ENCODE assay signal across 26 cellular contexts in genomic region chr15:55739641-55740040, GRCh38. TPM values are rescaled to one million over a fixed set of nuclear protein-coding genes. Genes with fewer than 3 reads are reported as not detected.
DNase-seq lines count a peak whose midpoint lies in the region; ATAC-seq and TF ChIP-seq lines count a peak whose summit lies in the region.
"Had no signal": no experiment of that assay in that cellular context is flagged by ENCODE, and none has a peak within 500 bp of the region (broad histone marks: within the 10 kb centered on the region; RNA-seq: fewer than 3 reads in every experiment).

No MANE protein-coding gene starts in this region.

- peak overlapping the region; percentile 19 for H3K27ac Mint-ChIP-seq in neural crest cell (ENCODE audit: unreplicated experiment)
- H3K27ac Mint-ChIP-seq: CD8-positive, alpha-beta T cell had no signal

- peaks cover 45% of the 10 kb centered on the region for H3K4me1 Mint-ChIP-seq in neural crest cell

- H3K9me3 Mint-ChIP-seq in neural crest cell, result no peaks in the 10 kb centered on the region
- H3K9me3 Mint-ChIP-seq: CD8-positive, alpha-beta T cell had no signal

- H2AFZ ChIP-seq in hepatocyte, result no peak overlapping the region
- H2AFZ ChIP-seq: PC-9 had no signal

- H3K79me2 ChIP-seq in hepatocyte, result peaks cover 25% of the 10 kb centered on the region

- H4K20me1 ChIP-seq in hepatocyte (ENCODE audit: insufficient read depth, poor library complexity, severe bottlenecking), result no peaks in the 10 kb centered on the region

- peaks cover 6% of the 10 kb centered on the region for H3K36me3 Mint-ChIP-seq in neural crest cell (ENCODE audit: low read depth)
- H3K36me3 Mint-ChIP-seq: CD8-positive, alpha-beta T cell had no signal

- H3K27me3 Mint-ChIP-seq in neural crest cell (ENCODE audit: low read depth), result peaks cover 3% of the 10 kb centered on the region

- peak overlapping the region; percentile 86 for H3K4me2 ChIP-seq in hepatocyte

- no peaks in the 10 kb centered on the region for H3K36me3 ChIP-seq in cardiac muscle cell
- H3K36me3 ChIP-seq in hepatocyte (replicated peaks; ENCODE audit: insufficient read depth, low read depth), result no peaks in the 10 kb centered on the region
- H3K36me3 ChIP-seq in thyroid gland, result no peaks in the 10 kb centered on the region
- H3K36me3 ChIP-seq in prostate gland, result no peaks in the 10 kb centered on the region

- H3K4me3 ChIP-seq in cardiac muscle cell (peak overlapping the region; percentile 99), right cardiac atrium (ENCODE audit: low read length) (no peak overlapping the region), hepatocyte (no peak overlapping the region), thyroid gland (replicated peaks in 1 of 3) (no peak overlapping the region), prostate gland (no peak overlapping the region)
- H3K4me3 ChIP-seq: PC-9 had no signal

- H3K9me3 ChIP-seq in cardiac muscle cell (ENCODE audit: low read depth), result no peaks in the 10 kb centered on the region
- H3K9me3 ChIP-seq in right cardiac atrium (ENCODE audit: control insufficient read depth, low read length), result no peaks in the 10 kb centered on the region
- H3K9me3 ChIP-seq in hepatocyte (ENCODE audit: low read depth), result no peaks in the 10 kb centered on the region
- no peaks in the 10 kb centered on the region for H3K9me3 ChIP-seq in thyroid gland
- no peaks in the 10 kb centered on the region for H3K9me3 ChIP-seq in prostate gland

- no peak for ATAC-seq in right cardiac atrium
- ATAC-seq: CD8-positive, alpha-beta T cell; HepG2 had no signal

- H3K4me3 Mint-ChIP-seq in neural crest cell, result no peak overlapping the region
- H3K4me3 Mint-ChIP-seq: CD8-positive, alpha-beta T cell had no signal

- no peak for TF ChIP-seq POLR2A in thyroid gland (IDR thresholded peaks at IDR 0.05)
- TF ChIP-seq POLR2A in prostate gland (IDR thresholded peaks at IDR 0.05), result no peak

- WGBS in right cardiac atrium, result 99% methylated on average over 1 of the region's 1 CpG
- 91% methylated on average over 1 of the region's 1 CpG for WGBS in hepatocyte (ENCODE audit: low lambda C conversion rate, missing lambda C conversion rate)
- WGBS in thyroid gland, 2 donors, result 63 to 66% methylated on average over 1 of the region's 1 CpG
- 96% methylated on average over 1 of the region's 1 CpG for WGBS in prostate gland

- TF ChIP-seq CTCF in cardiac muscle cell (IDR thresholded peaks at IDR 0.05; ENCODE audit: low read depth, low read length) (no peak), hepatocyte (IDR thresholded peaks at IDR 0.05; ENCODE audit: poor library complexity) (no peak), neural crest cell (conservative IDR thresholded peaks at IDR 0.05) (no peak), thyroid gland (IDR thresholded peaks at IDR 0.05) (no peak), prostate gland (IDR thresholded peaks at IDR 0.05) (no peak)

- no peaks in the 10 kb centered on the region for H3K9me2 ChIP-seq in hepatocyte (replicated peaks; ENCODE audit: insufficient read depth)

- H3K27me3 ChIP-seq in cardiac muscle cell (no peaks in the 10 kb centered on the region), right cardiac atrium (ENCODE audit: control insufficient read depth, insufficient read depth) (no peaks in the 10 kb centered on the region), hepatocyte (no peaks in the 10 kb centered on the region), thyroid gland (no peaks in the 10 kb centered on the region), prostate gland (replicated peaks; ENCODE audit: insufficient read depth) (peaks cover 3% of the 10 kb centered on the region)

- DNase-seq in cardiac muscle cell (ENCODE audit: low read depth in 1 of 2, low spot score in 1 of 2), result no peak
- no peak for DNase-seq in right cardiac atrium
- no peak for DNase-seq in hepatocyte (ENCODE audit: low spot score)
- no peak for DNase-seq in neural crest cell (ENCODE audit: low read depth, low spot score)
- no peak for DNase-seq in thyroid gland
- DNase-seq in prostate gland (ENCODE audit: low spot score), result no peak
- no peak for DNase-seq in NCI-H748 treated with DMSO at 0.1 percent for 48 hours (lab: John Stamatoyannopoulos, UW)
- no peak for DNase-seq in stimulated activated CD4-positive, alpha-beta T cell treated with anti-CD3 and anti-CD28 coated beads, Interleukin-4, amount 100 ng/mL, for 1 hour
- DNase-seq: 8988T; AML-193; C1 segment of cervical spinal cord; Calu3; CD8-positive, alpha-beta T cell; GOT3; HCEC 1CT; MM.1S; NCI-H1092; NCI-H1436; NCI-H187 treated with DMSO at 0.1 percent for 48 hours; NCI-H2107; NCI-H2227 treated with DMSO at 0.1 percent for 48 hours; NCI-H510A; PC-9; RPMI8226; SHP77 treated with DMSO at 0.1 percent for 48 hours had no signal

- H3K27ac ChIP-seq in cardiac muscle cell, result peak overlapping the region; percentile 95
- H3K27ac ChIP-seq in right cardiac atrium (ENCODE audit: low read length), result no peak overlapping the region
- H3K27ac ChIP-seq in hepatocyte, result no peak overlapping the region
- H3K27ac ChIP-seq in thyroid gland, result peak overlapping the region; percentile 50 to 79 (median 53)
- no peak overlapping the region for H3K27ac ChIP-seq in prostate gland
- H3K27ac ChIP-seq: PC-9 had no signal

- intact Hi-C loops in right cardiac atrium (cut with DNase I) (no loop called here), thyroid gland (cut with DNase I) (loop anchor here (10.0 kb wide), 1 partner anchor 85 kb away; no protein-coding TSS in a partner anchor), prostate gland (cut with DNase I) (no loop called here)

- peaks cover 63% of the 10 kb centered on the region for H3K4me1 ChIP-seq in cardiac muscle cell (ENCODE audit: low read depth)
- no peaks in the 10 kb centered on the region for H3K4me1 ChIP-seq in right cardiac atrium (ENCODE audit: control insufficient read depth, insufficient read depth, low read length)
- H3K4me1 ChIP-seq in hepatocyte (ENCODE audit: insufficient read depth), result peaks cover 12% of the 10 kb centered on the region
- peaks cover 32 to 44% of the 10 kb centered on the region in 2 donors for H3K4me1 ChIP-seq in thyroid gland
- H3K4me1 ChIP-seq in prostate gland (replicated peaks), result no peaks in the 10 kb centered on the region

RNA-seq across cellular contexts. Expression of gene PRTG, which starts 3.3 kb away (rescaled TPM):
- total RNA-seq in cardiac muscle cell (48.0 and 93.8 TPM in 2 replicates), right cardiac atrium (1 to 10 TPM in 1 of 4 donors, under 1 TPM in 3; 0.58 to 1.4 (median 0.62) TPM), hepatocyte (10.8 and 19.0 TPM in 2 replicates), neural crest cell (322 and 334 TPM in 2 replicates), thyroid gland (100 to 1,000 TPM in 1 of 4 donors, 10 to 100 TPM in 3; 40.3 to 146 (median 89.0) TPM), prostate gland (1 to 10 TPM; 6.1 to 9.4 TPM)
- polyA plus RNA-seq in cardiac muscle cell (16.1 and 24.7 TPM in 2 replicates), right cardiac atrium (0.23 TPM), hepatocyte (6.6 and 7.8 TPM in 2 replicates)
- total RNA-seq: CD8-positive, alpha-beta T cell had no signal

Comparison
In these comparisons a context has a peak if more than half of its experiments do, and no peak if none do; other contexts are left out.
1. H3K27ac ChIP-seq: peak in cardiac muscle cell (single experiment) and thyroid gland (3 of 3); none in right cardiac atrium (single experiment), hepatocyte (single experiment) and prostate gland (0 of 2).